ENCODE assay signal across 4 cellular contexts in the genomic region with DNA sequence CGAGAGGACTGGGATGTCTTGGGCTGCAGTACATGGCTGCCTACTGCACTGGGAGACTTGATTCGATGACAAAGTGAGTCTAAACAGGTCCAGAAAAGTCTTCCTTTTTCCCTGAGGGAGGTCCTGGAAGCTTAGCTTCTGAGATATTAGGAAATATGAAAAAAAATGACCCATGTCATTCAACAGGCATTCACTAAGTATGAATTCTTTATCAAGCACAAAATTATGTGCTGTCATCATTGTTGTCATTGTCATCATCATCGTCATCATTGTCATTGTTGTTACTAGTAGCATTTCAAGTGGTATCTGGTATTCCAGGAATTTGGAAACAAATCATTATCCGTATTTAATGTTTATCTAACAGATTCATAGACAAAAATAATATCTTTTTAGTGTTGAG.
"Had no signal": no experiment of that assay in that cellular context is flagged by ENCODE, and none has a peak within 500 bp of the region (broad histone marks: within the 10 kb centered on the region; RNA-seq: fewer than 3 reads in every experiment).

No MANE protein-coding gene starts in this region.

- H3K4me1 Mint-ChIP-seq: GM23338 had no signal

- DNase-seq: H9, HCEC 1CT had no signal

- H3K4me2 ChIP-seq: GM23338 had no signal

- ATAC-seq: GM23338, K562 had no signal

- H3K4me3 Mint-ChIP-seq: GM23338, H9 had no signal

- H3K27ac Mint-ChIP-seq: GM23338, H9 had no signal

- H2AFZ ChIP-seq: GM23338 had no signal

- H3K4me3 ChIP-seq: GM23338, K562 had no signal
